19 cellular contexts compared by ENCODE assay signal in genomic region chr2:108854484-108854883, GRCh38.
DNase-seq lines count a peak whose midpoint lies in the region; FAIRE-seq and TF ChIP-seq lines count a peak whose summit lies in the region.
"Had no signal": no experiment of that assay in that cellular context is flagged by ENCODE, and none has a peak within 500 bp of the region (broad histone marks: within the 10 kb centered on the region; RNA-seq: fewer than 3 reads in every experiment).

No MANE protein-coding gene starts in this region.

- H3K9me3 Mint-ChIP-seq in mesothelial cell of epicardium: peaks cover 8% of the 10 kb centered on the region
- H3K9me3 Mint-ChIP-seq: CD4-positive, alpha-beta T cell; CD8-positive, alpha-beta T cell had no signal

- TF ChIP-seq CTCF in HEK293 (tag by site-specific recombination; IDR thresholded peaks at IDR 0.05) (no peak), mesothelial cell of epicardium (IDR thresholded peaks at IDR 0.05; ENCODE audit: unreplicated experiment) (no peak)

- FAIRE-seq in G401.6 (lab: Jason Lieb, UNC): peak; percentile 59
- FAIRE-seq: A549, GM12891 had no signal

- H3K4me1 ChIP-seq in HEK293 (ENCODE audit: control insufficient read depth, insufficient read depth, low read length): no peaks in the 10 kb centered on the region
- H3K4me1 ChIP-seq: A549; BLaER1 treated with 17β-estradiol and CSF1 and Interleukin-3, amounts not matched to agents 10 nM and 100 nM had no signal

- CTCF ChIA-PET in HEK293 (lab: Yijun Ruan, JAX): interaction anchor here (0.6 to 1.3 kb wide), 2 partner anchors 10 to 135 kb away, joined by 3 to 7 read pairs; partner anchors contain the start of gene EDAR

- peaks cover 2% of the 10 kb centered on the region for H3K4me1 Mint-ChIP-seq in mesothelial cell of epicardium
- H3K4me1 Mint-ChIP-seq: B cell had no signal

- DNase-seq in DMS 273 (lab: John Stamatoyannopoulos, UW; ENCODE audit: unreplicated experiment) (peak; percentile 13), DMS 273 treated with DMSO at 0.1 percent for 48 hours (lab: John Stamatoyannopoulos, UW) (no peak), mesothelial cell of epicardium (ENCODE audit: low spot score in 2 of 2, unreplicated experiment in 2 of 2) (no peak), NCI-H1048 (lab: John Stamatoyannopoulos, UW) (no peak)
- no peak for DNase-seq in activated CD8-positive, alpha-beta memory T cell treated with anti-CD3 and anti-CD28 coated beads for 24 hours
- DNase-seq: CD4-positive, alpha-beta T cell; CD8-positive, alpha-beta T cell; DMS153; DND-41; EL; GF-D8 had no signal

- peaks cover 40% of the 10 kb centered on the region for H3K36me3 Mint-ChIP-seq in mesothelial cell of epicardium

- H3K9me3 ChIP-seq in HEK293 (ENCODE audit: control insufficient read depth, insufficient read depth, low read depth, low read length): no peaks in the 10 kb centered on the region
- H3K9me3 ChIP-seq: A549 had no signal

- no peaks in the 10 kb centered on the region for H3K27me3 Mint-ChIP-seq in mesothelial cell of epicardium (ENCODE audit: low read depth)
- H3K27me3 Mint-ChIP-seq: B cell; CD4-positive, alpha-beta T cell had no signal

- POLR2A ChIA-PET in HEK293 (lab: Yijun Ruan, JAX): no interaction called here

- H3K4me3 Mint-ChIP-seq in mesothelial cell of epicardium: no peak overlapping the region
- H3K4me3 Mint-ChIP-seq: B cell; CD4-positive, alpha-beta T cell; CD8-positive, alpha-beta T cell had no signal

- H3K36me3 ChIP-seq in HEK293 (ENCODE audit: control insufficient read depth in 2 of 2, insufficient read depth in 1 of 2, low read length in 2 of 2): peaks cover 22 to 54% of the 10 kb centered on the region in 2 experiments

- no peak overlapping the region for H3K4me3 ChIP-seq in HEK293 (ENCODE audit: low read depth, low read length)
- H3K4me3 ChIP-seq: A549; BLaER1 treated with 17β-estradiol and CSF1 and Interleukin-3, amounts not matched to agents 10 nM and 100 nM had no signal

- H3K27ac Mint-ChIP-seq in mesothelial cell of epicardium: peak overlapping the region; percentile 16
- H3K27ac Mint-ChIP-seq: B cell; CD4-positive, alpha-beta T cell; CD8-positive, alpha-beta T cell had no signal

- no peak overlapping the region for H3K27ac ChIP-seq in HEK293 (ENCODE audit: extremely low read depth, low read depth, low read length)
- H3K27ac ChIP-seq: 22Rv1; A549; BLaER1 treated with 17β-estradiol and CSF1 and Interleukin-3, amounts not matched to agents 10 nM and 100 nM; C4-2B had no signal

TF ChIP-seq in HEK293, 187 proteins besides CTCF, POLR2A, EP300 and RAD21:
- TF ChIP-seq, protein P1, sequence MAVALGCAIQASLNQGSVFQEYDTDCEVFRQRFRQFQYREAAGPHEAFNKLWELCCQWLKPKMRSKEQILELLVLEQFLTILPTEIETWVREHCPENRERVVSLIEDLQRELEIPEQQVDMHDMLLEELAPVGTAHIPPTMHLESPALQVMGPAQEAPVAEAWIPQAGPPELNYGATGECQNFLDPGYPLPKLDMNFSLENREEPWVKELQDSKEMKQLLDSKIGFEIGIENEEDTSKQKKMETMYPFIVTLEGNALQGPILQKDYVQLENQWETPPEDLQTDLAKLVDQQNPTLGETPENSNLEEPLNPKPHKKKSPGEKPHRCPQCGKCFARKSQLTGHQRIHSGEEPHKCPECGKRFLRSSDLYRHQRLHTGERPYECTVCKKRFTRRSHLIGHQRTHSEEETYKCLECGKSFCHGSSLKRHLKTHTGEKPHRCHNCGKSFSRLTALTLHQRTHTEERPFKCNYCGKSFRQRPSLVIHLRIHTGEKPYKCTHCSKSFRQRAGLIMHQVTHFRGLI (tag by site-specific recombination; IDR thresholded peaks at IDR 0.05): peak; percentile 94
- no peak for TF ChIP-seq ZNF747 (tag by site-specific recombination; IDR thresholded peaks at IDR 0.05)
